In genomic region chr2:26411419-26411818, GRCh38 we compare ENCODE assay signal across 2 cellular contexts.
TF ChIP-seq lines count a peak whose summit lies in the region.

No MANE protein-coding gene starts in this region.

TF ChIP-seq in A549, 52 proteins besides CTCF, POLR2A, EP300 and RAD21:
- peak; percentile 73 for TF ChIP-seq MAFK (IDR thresholded peaks at IDR 0.05; ENCODE audit: partially characterized antibody)
- no peak for TF ChIP-seq ZC3H11A (IDR thresholded peaks at IDR 0.05)
TF ChIP-seq in A549: peak in this region for 1.

TF ChIP-seq in SK-N-SH treated with all-trans-retinoic acid at 6 μM for 48 hours, 23 proteins besides CTCF, POLR2A, EP300 and RAD21:
- TF ChIP-seq TSHZ2 (CRISPR knock-in tag; IDR thresholded peaks at IDR 0.05): no peak
- TF ChIP-seq ZNF8 (CRISPR knock-in tag; IDR thresholded peaks at IDR 0.05): no peak
- no peak for TF ChIP-seq ZFP3 (CRISPR knock-in tag; IDR thresholded peaks at IDR 0.05)
- TF ChIP-seq ZNF565 (CRISPR knock-in tag; conservative IDR thresholded peaks at IDR 0.05; ENCODE audit: low read depth): no peak
- no peak for TF ChIP-seq TOX (CRISPR knock-in tag; IDR thresholded peaks at IDR 0.05; ENCODE audit: borderline replicate concordance)
- no peak for TF ChIP-seq SNAI2 (CRISPR knock-in tag; IDR thresholded peaks at IDR 0.05)
- no peak for TF ChIP-seq CSRNP3 (CRISPR knock-in tag; IDR thresholded peaks at IDR 0.05)
- TF ChIP-seq, protein P1, sequence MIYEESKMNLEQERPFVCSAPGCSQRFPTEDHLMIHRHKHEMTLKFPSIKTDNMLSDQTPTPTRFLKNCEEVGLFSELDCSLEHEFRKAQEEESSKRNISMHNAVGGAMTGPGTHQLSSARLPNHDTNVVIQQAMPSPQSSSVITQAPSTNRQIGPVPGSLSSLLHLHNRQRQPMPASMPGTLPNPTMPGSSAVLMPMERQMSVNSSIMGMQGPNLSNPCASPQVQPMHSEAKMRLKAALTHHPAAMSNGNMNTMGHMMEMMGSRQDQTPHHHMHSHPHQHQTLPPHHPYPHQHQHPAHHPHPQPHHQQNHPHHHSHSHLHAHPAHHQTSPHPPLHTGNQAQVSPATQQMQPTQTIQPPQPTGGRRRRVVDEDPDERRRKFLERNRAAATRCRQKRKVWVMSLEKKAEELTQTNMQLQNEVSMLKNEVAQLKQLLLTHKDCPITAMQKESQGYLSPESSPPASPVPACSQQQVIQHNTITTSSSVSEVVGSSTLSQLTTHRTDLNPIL (CRISPR knock-in tag; IDR thresholded peaks at IDR 0.05; ENCODE audit: low read depth): no peak
- no peak for TF ChIP-seq GLIS3 (CRISPR knock-in tag; IDR thresholded peaks at IDR 0.05)
- TF ChIP-seq PPARA (CRISPR knock-in tag; IDR thresholded peaks at IDR 0.05; ENCODE audit: borderline replicate concordance): no peak
- TF ChIP-seq OSR1 (CRISPR knock-in tag; IDR thresholded peaks at IDR 0.05): no peak
- no peak for TF ChIP-seq POU6F1 (CRISPR knock-in tag; IDR thresholded peaks at IDR 0.05; ENCODE audit: borderline replicate concordance, low read depth)
- no peak for TF ChIP-seq BACH2 (CRISPR knock-in tag; IDR thresholded peaks at IDR 0.05; ENCODE audit: borderline replicate concordance)
